1 cellular context compared by ENCODE assay signal in the genomic region with DNA sequence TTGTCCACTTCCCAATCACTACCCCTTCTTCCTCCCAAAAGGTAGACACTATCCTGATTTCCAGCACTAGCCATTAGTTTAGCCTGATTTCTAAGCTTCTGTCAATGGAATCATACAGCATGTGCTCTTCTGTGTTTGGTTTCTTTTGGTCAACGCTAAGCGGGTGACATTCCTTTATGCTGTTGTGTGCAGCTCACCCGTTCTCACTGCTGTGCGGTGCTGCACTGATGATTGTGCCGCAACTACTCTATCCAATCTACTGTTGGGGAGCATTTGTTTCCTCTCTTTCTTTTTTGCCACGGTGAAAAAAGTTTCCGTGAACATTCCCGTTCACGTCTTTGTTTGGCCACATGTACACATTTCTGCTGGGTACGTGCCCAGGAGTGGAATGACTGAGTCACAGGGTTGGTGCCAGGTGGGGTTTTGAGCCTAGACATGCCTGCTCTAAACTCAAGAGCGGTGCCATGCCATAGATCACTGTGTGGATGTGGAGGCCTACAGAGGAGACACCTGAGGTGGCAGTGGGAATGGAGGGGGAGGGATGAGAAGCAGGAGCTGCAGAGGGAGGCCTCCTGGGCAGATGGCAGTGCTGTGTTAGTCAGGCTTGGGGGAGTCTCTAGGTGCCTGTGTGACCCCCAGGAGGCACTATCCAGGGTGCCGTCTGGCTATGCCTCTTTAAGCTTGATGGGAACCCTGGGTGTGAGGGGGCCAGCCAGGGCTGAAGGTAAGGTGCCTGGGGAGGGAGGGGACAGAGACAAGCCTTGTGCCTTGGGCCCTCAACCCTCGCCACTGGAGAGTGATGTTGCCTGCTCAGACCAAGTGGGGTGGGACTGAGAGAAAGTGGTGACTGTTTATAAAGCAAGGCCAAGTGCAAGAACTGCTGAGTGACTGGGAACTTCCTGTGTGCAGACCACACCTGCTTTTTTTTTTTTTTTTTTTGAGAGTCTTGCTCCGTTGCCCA.
TF ChIP-seq lines count a peak whose summit lies in the region.

No MANE protein-coding gene starts in this region.

TF ChIP-seq in A549, 52 proteins besides CTCF, POLR2A, EP300 and RAD21 (continued from another document):
- TF ChIP-seq E2F6 (IDR thresholded peaks at IDR 0.05; ENCODE audit: borderline replicate concordance, low read depth) (no peak), JUNB (IDR thresholded peaks at IDR 0.05) (no peak), CBX2 (IDR thresholded peaks at IDR 0.05; ENCODE audit: borderline replicate concordance, low read depth) (no peak), KDM5A (IDR thresholded peaks at IDR 0.05) (no peak), RFX5 (IDR thresholded peaks at IDR 0.05) (no peak), MAFK (IDR thresholded peaks at IDR 0.05; ENCODE audit: partially characterized antibody) (no peak), HEYL (CRISPR knock-in tag; IDR thresholded peaks at IDR 0.05) (peak; percentile 78), RNF2 (IDR thresholded peaks at IDR 0.05; ENCODE audit: borderline replicate concordance, low read depth) (no peak), PHF8 (IDR thresholded peaks at IDR 0.05; ENCODE audit: borderline replicate concordance, low read depth) (no peak), ZC3H11A (IDR thresholded peaks at IDR 0.05) (no peak), FOXS1 (CRISPR knock-in tag; IDR thresholded peaks at IDR 0.05) (peak; percentile 78; the same call in 1 of the 2 replicates), NFE2L2 (conservative IDR thresholded peaks at IDR 0.05; ENCODE audit: low read length) (no peak), HOXA7 (CRISPR knock-in tag; IDR thresholded peaks at IDR 0.05) (peak; percentile 61; the same call in 1 of the 2 replicates), NPAS2 (CRISPR knock-in tag; IDR thresholded peaks at IDR 0.05; ENCODE audit: borderline replicate concordance) (peak; percentile 28; the same call in 1 of the 2 replicates), GATA3 (IDR thresholded peaks at IDR 0.05; ENCODE audit: borderline replicate concordance) (0 out of 2 replicates have a peak, but pooled peaks have one; percentile 17), FOSB (CRISPR knock-in tag; IDR thresholded peaks at IDR 0.05) (peak; percentile 58; the same call in 1 of the 2 replicates), TFCP2L1 (CRISPR knock-in tag; IDR thresholded peaks at IDR 0.05) (peak; percentile 11; the same call in 1 of the 2 replicates), JUN (IDR thresholded peaks at IDR 0.05) (no peak), ZNF302 (CRISPR knock-in tag; IDR thresholded peaks at IDR 0.05) (peak; percentile 90), SMC3 (IDR thresholded peaks at IDR 0.05) (no peak), CBX8 (IDR thresholded peaks at IDR 0.05) (no peak), MAZ (IDR thresholded peaks at IDR 0.05; ENCODE audit: borderline replicate concordance, low read depth, low read length) (no peak), PBX3 (IDR thresholded peaks at IDR 0.05) (no peak), FOSL2 (IDR thresholded peaks at IDR 0.05) (no peak), FOSL2 (CRISPR knock-in tag; IDR thresholded peaks at IDR 0.05) (no peak), EHF (CRISPR knock-in tag; IDR thresholded peaks at IDR 0.05) (peak; percentile 87), ZFP36 (IDR thresholded peaks at IDR 0.05; ENCODE audit: borderline replicate concordance, partially characterized antibody) (no peak)
- TF ChIP-seq, protein P1, sequence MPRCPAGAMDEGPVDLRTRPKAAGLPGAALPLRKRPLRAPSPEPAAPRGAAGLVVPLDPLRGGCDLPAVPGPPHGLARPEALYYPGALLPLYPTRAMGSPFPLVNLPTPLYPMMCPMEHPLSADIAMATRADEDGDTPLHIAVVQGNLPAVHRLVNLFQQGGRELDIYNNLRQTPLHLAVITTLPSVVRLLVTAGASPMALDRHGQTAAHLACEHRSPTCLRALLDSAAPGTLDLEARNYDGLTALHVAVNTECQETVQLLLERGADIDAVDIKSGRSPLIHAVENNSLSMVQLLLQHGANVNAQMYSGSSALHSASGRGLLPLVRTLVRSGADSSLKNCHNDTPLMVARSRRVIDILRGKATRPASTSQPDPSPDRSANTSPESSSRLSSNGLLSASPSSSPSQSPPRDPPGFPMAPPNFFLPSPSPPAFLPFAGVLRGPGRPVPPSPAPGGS (IDR thresholded peaks at IDR 0.05), result no peak
- TF ChIP-seq, protein P2, sequence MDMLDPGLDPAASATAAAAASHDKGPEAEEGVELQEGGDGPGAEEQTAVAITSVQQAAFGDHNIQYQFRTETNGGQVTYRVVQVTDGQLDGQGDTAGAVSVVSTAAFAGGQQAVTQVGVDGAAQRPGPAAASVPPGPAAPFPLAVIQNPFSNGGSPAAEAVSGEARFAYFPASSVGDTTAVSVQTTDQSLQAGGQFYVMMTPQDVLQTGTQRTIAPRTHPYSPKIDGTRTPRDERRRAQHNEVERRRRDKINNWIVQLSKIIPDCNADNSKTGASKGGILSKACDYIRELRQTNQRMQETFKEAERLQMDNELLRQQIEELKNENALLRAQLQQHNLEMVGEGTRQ (IDR thresholded peaks at IDR 0.05), result no peak
- TF ChIP-seq, protein P3, sequence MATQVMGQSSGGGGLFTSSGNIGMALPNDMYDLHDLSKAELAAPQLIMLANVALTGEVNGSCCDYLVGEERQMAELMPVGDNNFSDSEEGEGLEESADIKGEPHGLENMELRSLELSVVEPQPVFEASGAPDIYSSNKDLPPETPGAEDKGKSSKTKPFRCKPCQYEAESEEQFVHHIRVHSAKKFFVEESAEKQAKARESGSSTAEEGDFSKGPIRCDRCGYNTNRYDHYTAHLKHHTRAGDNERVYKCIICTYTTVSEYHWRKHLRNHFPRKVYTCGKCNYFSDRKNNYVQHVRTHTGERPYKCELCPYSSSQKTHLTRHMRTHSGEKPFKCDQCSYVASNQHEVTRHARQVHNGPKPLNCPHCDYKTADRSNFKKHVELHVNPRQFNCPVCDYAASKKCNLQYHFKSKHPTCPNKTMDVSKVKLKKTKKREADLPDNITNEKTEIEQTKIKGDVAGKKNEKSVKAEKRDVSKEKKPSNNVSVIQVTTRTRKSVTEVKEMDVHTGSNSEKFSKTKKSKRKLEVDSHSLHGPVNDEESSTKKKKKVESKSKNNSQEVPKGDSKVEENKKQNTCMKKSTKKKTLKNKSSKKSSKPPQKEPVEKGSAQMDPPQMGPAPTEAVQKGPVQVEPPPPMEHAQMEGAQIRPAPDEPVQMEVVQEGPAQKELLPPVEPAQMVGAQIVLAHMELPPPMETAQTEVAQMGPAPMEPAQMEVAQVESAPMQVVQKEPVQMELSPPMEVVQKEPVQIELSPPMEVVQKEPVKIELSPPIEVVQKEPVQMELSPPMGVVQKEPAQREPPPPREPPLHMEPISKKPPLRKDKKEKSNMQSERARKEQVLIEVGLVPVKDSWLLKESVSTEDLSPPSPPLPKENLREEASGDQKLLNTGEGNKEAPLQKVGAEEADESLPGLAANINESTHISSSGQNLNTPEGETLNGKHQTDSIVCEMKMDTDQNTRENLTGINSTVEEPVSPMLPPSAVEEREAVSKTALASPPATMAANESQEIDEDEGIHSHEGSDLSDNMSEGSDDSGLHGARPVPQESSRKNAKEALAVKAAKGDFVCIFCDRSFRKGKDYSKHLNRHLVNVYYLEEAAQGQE (IDR thresholded peaks at IDR 0.05), result no peak
- TF ChIP-seq, protein P4, sequence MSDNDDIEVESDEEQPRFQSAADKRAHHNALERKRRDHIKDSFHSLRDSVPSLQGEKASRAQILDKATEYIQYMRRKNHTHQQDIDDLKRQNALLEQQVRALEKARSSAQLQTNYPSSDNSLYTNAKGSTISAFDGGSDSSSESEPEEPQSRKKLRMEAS (IDR thresholded peaks at IDR 0.05), result 0 out of 2 replicates have a peak, but pooled peaks have one; percentile 36
- TF ChIP-seq, protein P5, sequence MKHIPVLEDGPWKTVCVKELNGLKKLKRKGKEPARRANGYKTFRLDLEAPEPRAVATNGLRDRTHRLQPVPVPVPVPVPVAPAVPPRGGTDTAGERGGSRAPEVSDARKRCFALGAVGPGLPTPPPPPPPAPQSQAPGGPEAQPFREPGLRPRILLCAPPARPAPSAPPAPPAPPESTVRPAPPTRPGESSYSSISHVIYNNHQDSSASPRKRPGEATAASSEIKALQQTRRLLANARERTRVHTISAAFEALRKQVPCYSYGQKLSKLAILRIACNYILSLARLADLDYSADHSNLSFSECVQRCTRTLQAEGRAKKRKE (CRISPR knock-in tag; IDR thresholded peaks at IDR 0.05; ENCODE audit: low read depth), result peak; percentile 45; the same call in 1 of the 2 replicates
- TF ChIP-seq, protein P6, sequence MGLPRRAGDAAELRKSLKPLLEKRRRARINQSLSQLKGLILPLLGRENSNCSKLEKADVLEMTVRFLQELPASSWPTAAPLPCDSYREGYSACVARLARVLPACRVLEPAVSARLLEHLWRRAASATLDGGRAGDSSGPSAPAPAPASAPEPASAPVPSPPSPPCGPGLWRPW (IDR thresholded peaks at IDR 0.05), result no peak
